In the genomic region with DNA sequence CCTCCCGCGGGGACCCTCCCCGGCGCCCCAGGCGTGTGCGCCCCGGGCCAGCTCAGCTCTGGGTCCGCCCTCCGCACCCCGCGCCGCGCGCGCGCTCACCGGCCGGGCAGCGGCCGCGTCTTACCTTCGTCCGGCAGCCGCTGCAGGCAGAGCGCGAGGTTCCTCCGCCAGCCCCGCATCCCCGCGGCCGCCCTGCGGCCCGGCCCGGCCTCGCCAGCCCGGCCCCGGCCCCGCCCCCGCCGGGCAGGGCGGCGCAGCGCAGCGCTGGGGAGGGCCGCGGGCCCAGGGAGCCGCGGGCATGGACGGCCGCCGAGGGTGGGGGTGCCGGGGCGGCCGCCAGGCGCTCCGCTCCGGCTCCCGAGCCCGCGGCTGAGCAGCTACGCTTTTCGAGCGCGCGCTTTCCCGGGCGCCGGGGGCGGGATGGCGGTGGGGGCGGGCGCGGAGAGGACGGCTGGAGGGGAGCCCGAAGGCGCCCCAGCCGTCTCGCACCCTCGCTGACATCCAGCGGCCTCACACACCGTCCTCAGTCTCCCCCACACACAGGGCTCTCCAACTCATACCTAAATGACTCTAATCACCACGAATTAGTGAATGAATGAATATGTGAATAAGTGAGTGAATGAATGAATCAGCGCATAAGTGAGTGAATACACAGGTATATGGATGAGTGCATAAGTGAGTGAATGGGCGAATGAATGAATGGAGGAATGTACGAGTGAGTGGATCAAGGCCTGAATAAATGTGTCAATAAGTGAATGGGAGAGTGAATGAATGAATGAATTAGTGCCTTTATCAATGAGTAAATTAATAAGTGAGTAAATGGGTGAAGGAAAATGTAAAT, we compare ENCODE assay signal across 10 cellular contexts. TPM values are rescaled to one million over a fixed set of nuclear protein-coding genes. Genes with fewer than 3 reads are reported as not detected.
A peak's percentile ranks its signal among the peaks of the same experiment; 100 is the strongest.
DNase-seq lines count a peak whose midpoint lies in the region; ATAC-seq and TF ChIP-seq lines count a peak whose summit lies in the region.
"Had no signal": no experiment of that assay in that cellular context is flagged by ENCODE, and none has a peak within 500 bp of the region (broad histone marks: within the 10 kb centered on the region; RNA-seq: fewer than 3 reads in every experiment).

No MANE protein-coding gene starts in this region.

- no peaks in the 10 kb centered on the region for H4K20me1 ChIP-seq in IMR-90 (ENCODE audit: insufficient read depth, low read length)

- no peak overlapping the region for H2AK5ac ChIP-seq in IMR-90 (ENCODE audit: low read depth, low read length)

- H3K27ac ChIP-seq in IMR-90 (ENCODE audit: insufficient read depth, low read length), result no peak overlapping the region

- ATAC-seq in IMR-90 (ENCODE audit: low read depth), result peak; percentile 72
- ATAC-seq in omental fat pad (ENCODE audit: low FRiP score), result peak; percentile 55
- ATAC-seq in GM19324 (IDR thresholded peaks at IDR 0.05; ENCODE audit: low FRiP score, unreplicated experiment), result no peak
- ATAC-seq: stimulated activated naive CD8-positive, alpha-beta T cell treated with anti-CD3 and anti-CD28 coated beads, Interleukin-15, Interleukin-2, amounts not matched to agents 100 U/mL and 50 U/mL, for 24 hours had no signal

- intact Hi-C loops in IMR-90 (cut with micrococcal nuclease), result no loop called here

- H3K14ac ChIP-seq in IMR-90 (replicated peaks; ENCODE audit: low read depth, low read length), result no peak overlapping the region

- peak overlapping the region; percentile 32 for H2AFZ ChIP-seq in IMR-90 (replicated peaks; ENCODE audit: low read length, poor library complexity)

- POLR2A ChIA-PET in IMR-90 (lab: Charles Lee; ENCODE audit: unreplicated experiment), result no interaction called here

- H3K23ac ChIP-seq in IMR-90 (ENCODE audit: low read depth, low read length), result no peak overlapping the region

- TF ChIP-seq CTCF in IMR-90 (conservative IDR thresholded peaks at IDR 0.05; ENCODE audit: low read depth, low read length) (no peak), omental fat pad (IDR thresholded peaks at IDR 0.05) (no peak)

- no peak overlapping the region for H3K9ac ChIP-seq in IMR-90 (ENCODE audit: low read depth, low read length)

- no peak for TF ChIP-seq POLR2A in IMR-90 (IDR thresholded peaks at IDR 0.05; ENCODE audit: low read depth, low read length)
- TF ChIP-seq POLR2A in erythroblast (IDR thresholded peaks at IDR 0.05; ENCODE audit: low read length), result no peak

- no peak overlapping the region for H2BK120ac ChIP-seq in IMR-90 (ENCODE audit: low read depth, low read length)

- 16 to 100% methylated on average over 2 to 20 of the region's 85 CpGs for WGBS in IMR-90 (ENCODE audit: extremely low coverage in 2 of 2, insufficient read length in 1 of 2), 2 experiments

- peak overlapping the region; percentile 40; the same call in 1 of the 2 replicates for H3K4me2 ChIP-seq in IMR-90 (ENCODE audit: low read depth, low read length)

- no peaks in the 10 kb centered on the region for H3K36me3 ChIP-seq in IMR-90 (ENCODE audit: control insufficient read depth, insufficient read depth, low read length)

- no peak overlapping the region for H2BK20ac ChIP-seq in IMR-90 (ENCODE audit: low read depth, low read length)

- H4K8ac ChIP-seq in IMR-90 (ENCODE audit: low read depth in 2 of 2, low read length in 2 of 2), result no peak overlapping the region

- H3K4ac ChIP-seq in IMR-90 (ENCODE audit: low read depth, low read length), result no peak overlapping the region

- H3K56ac ChIP-seq in IMR-90 (ENCODE audit: extremely low read depth, insufficient read depth, low read length), result no peak overlapping the region

- H4K5ac ChIP-seq in IMR-90 (ENCODE audit: low read depth, low read length), result no peak overlapping the region

- no TSS peak for BruUV-seq in IMR-90 (replicated peaks; lab: Mats Ljungman, UMichigan)

- peak; percentile 21 for DNase-seq in COLO668 (lab: John Stamatoyannopoulos, UW; ENCODE audit: unreplicated experiment)
- no peak for DNase-seq in IMR-90
- DNase-seq in glomerular visceral epithelial cell (ENCODE audit: extremely low spot score), result peak; percentile 2
- no peak for DNase-seq in omental fat pad (ENCODE audit: low spot score)
- no peak for DNase-seq in erythroblast (lab: John Stamatoyannopoulos, UW)
- no peak for DNase-seq in DMS114 treated with DMSO at 0.1 percent for 48 hours (lab: John Stamatoyannopoulos, UW; ENCODE audit: unreplicated experiment)
- no peak for DNase-seq in effector CD4-positive, alpha-beta T cell
- DNase-seq: activated B cell treated with CpG ODN at 0.5 μM for 24 hours; stimulated activated naive CD8-positive, alpha-beta T cell treated with anti-CD3 and anti-CD28 coated beads, Interleukin-15, Interleukin-2, amounts not matched to agents 100 U/mL and 50 U/mL, for 24 hours had no signal

- TF ChIP-seq RAD21 in IMR-90 (IDR thresholded peaks at IDR 0.05; ENCODE audit: low read length), result no peak

- H3K27me3 ChIP-seq in IMR-90 (ENCODE audit: control insufficient read depth, insufficient read depth, low read length), result peaks cover 50% of the 10 kb centered on the region

- no peak overlapping the region for H2BK5ac ChIP-seq in IMR-90 (ENCODE audit: low read depth, low read length, poor library complexity, severe bottlenecking)

- H2BK15ac ChIP-seq in IMR-90 (ENCODE audit: low read depth, low read length), result no peak overlapping the region

- peaks cover 4% of the 10 kb centered on the region; the same call in 1 of the 2 replicates for H3K9me3 ChIP-seq in IMR-90 (ENCODE audit: control insufficient read depth, insufficient read depth, low read length)

- in situ Hi-C loops in IMR-90 (cut with MboI; ENCODE audit: low sequenced_read_pairs), result no loop called here

- H3K79me1 ChIP-seq in IMR-90 (ENCODE audit: low read depth in 1 of 2, low read length in 2 of 2), result no peaks in the 10 kb centered on the region

- no peak overlapping the region for H3K4me3 ChIP-seq in IMR-90 (ENCODE audit: insufficient read depth, low read depth, low read length)

- no peaks in the 10 kb centered on the region for H3K4me1 ChIP-seq in IMR-90 (ENCODE audit: control insufficient read depth, insufficient read depth, low read length)

- dilution Hi-C loops in IMR-90 (cut with HindIII; ENCODE audit: low sequenced_read_pairs, unreplicated experiment), result no loop called here

- no peak overlapping the region for H4K91ac ChIP-seq in IMR-90 (ENCODE audit: insufficient read depth, low read depth, low read length)

- no peaks in the 10 kb centered on the region for H3K9me1 ChIP-seq in IMR-90 (ENCODE audit: insufficient read depth, low read length)

- H2AK9ac ChIP-seq in IMR-90 (replicated peaks; ENCODE audit: low read depth, low read length, poor library complexity), result no peak overlapping the region

- CTCF ChIA-PET in IMR-90 (lab: Yijun Ruan, JAX), result no interaction called here

- no peak overlapping the region for H3K18ac ChIP-seq in IMR-90 (ENCODE audit: low read depth, low read length)

TF ChIP-seq in IMR-90, 13 proteins besides CTCF, POLR2A, EP300 and RAD21:
- TF ChIP-seq RFX5 (IDR thresholded peaks at IDR 0.05; ENCODE audit: low read depth, low read length) (no peak), CEBPB (IDR thresholded peaks at IDR 0.05; ENCODE audit: low read depth, low read length) (no peak), MXI1 (IDR thresholded peaks at IDR 0.05; ENCODE audit: borderline replicate concordance, low read depth, low read length) (no peak), MAZ (IDR thresholded peaks at IDR 0.05; ENCODE audit: borderline replicate concordance, low read depth, low read length) (no peak)

RNA-seq across cellular contexts. Expression of a gene that starts 48.5 kb away (rescaled TPM):
- total RNA-seq in IMR-90 (2012; rRNA removed), result 5.9 and 6.9 TPM in 2 replicates
- polyA plus RNA-seq in IMR-90 (2012; rRNA removed), result 6.1 and 9.6 TPM in 2 replicates
- 2.5 and 4.4 TPM in 2 replicates for polyA plus RNA-seq in IMR-90 (2012; cell fraction: cytosol; rRNA removed)
- polyA plus RNA-seq in IMR-90 (2012; cell fraction: nucleus; rRNA removed; ENCODE audit: low replicate concordance), result 6.6 and 15.4 TPM in 2 replicates
- 10 to 100 TPM; 11.0 to 28.1 (median 16.2) TPM for total RNA-seq in omental fat pad

Comparison
In these comparisons a context has a peak if more than half of its experiments do, and no peak if none do; other contexts are left out.
1. DNase-seq: peak in COLO668 (single experiment) and glomerular visceral epithelial cell (single experiment); none in IMR-90 (single experiment), omental fat pad (single experiment), erythroblast (0 of 2), DMS114 treated with DMSO at 0.1 percent for 48 hours (single experiment) and effector CD4-positive, alpha-beta T cell (single experiment).